In genomic region chr4:88191404-88191803, GRCh38 we compare ENCODE assay signal across 30 cellular contexts.
"Had no signal": no experiment of that assay in that cellular context is flagged by ENCODE, and none has a peak within 500 bp of the region (broad histone marks: within the 10 kb centered on the region; RNA-seq: fewer than 3 reads in every experiment).

No MANE protein-coding gene starts in this region.

- ATAC-seq: left lobe of liver; mucosa of descending colon; natural killer cell treated with Interleukin-12 subunit alpha and Interleukin-12 subunit beta and Interleukin-15 and Interleukin-18, amount 100 ng/mL, for 72 hours; pancreas; sciatic nerve; stimulated activated naive CD8-positive, alpha-beta T cell treated with anti-CD3 and anti-CD28 coated beads, Interleukin-15, amount 100 ng/mL, for 72 hours; upper lobe of right lung had no signal

- FAIRE-seq: endometrium, frontal cortex, pancreas had no signal

- H3K36me3 ChIP-seq: esophagus squamous epithelium, neutrophil, pancreas, suprapubic skin, transverse colon, upper lobe of right lung, uterus had no signal

- H3K4me3 ChIP-seq: coronary artery, esophagus squamous epithelium, lung, mucosa of descending colon, pancreas, smooth muscle cell, suprapubic skin, transverse colon, upper lobe of right lung, uterus had no signal

- H3K27me3 ChIP-seq: esophagus squamous epithelium, neutrophil, pancreas, suprapubic skin, transverse colon, upper lobe of right lung, uterus had no signal

- H3K27ac ChIP-seq: coronary artery, esophagus squamous epithelium, neutrophil, pancreas, suprapubic skin, upper lobe of right lung, uterus had no signal

- H3K4me2 ChIP-seq: smooth muscle cell had no signal

- DNase-seq: dermis blood vessel endothelial cell; effector memory CD4-positive, alpha-beta T cell; erythroblast; esophagus squamous epithelium; hypothalamus; immature natural killer cell; islet precursor cell; mucosa of descending colon; naive B cell; pancreas; retina; stimulated activated CD4-positive, alpha-beta T cell treated with anti-CD3 and anti-CD28 coated beads, Interleukin-12 subunit alpha, Interleukin-12 subunit beta, amount 100 ng/mL, for 4 hours; stimulated activated CD4-positive, alpha-beta T cell treated with anti-CD3 and anti-CD28 coated beads, Interleukin-1b, Interleukin-23, amount 100 ng/mL, for 48 hours; stimulated activated CD4-positive, alpha-beta T cell treated with anti-CD3 and anti-CD28 coated beads, Interleukin-4, amount 100 ng/mL, for 1 hour; stimulated activated CD8-positive, alpha-beta memory T cell treated with anti-CD3 and anti-CD28 coated beads, Interleukin-4, amount 100 ng/mL, for 48 hours; stimulated activated naive CD4-positive, alpha-beta T cell; stimulated activated naive CD8-positive, alpha-beta T cell treated with anti-CD3 and anti-CD28 coated beads, Interleukin-15, amount 100 ng/mL, for 72 hours; transverse colon; upper lobe of right lung; uterus had no signal

- H3K9me3 ChIP-seq: esophagus squamous epithelium, mucosa of descending colon, neutrophil, pancreas, suprapubic skin, transverse colon, upper lobe of right lung, uterus had no signal

- H3K4me1 ChIP-seq: pancreas, suprapubic skin, upper lobe of right lung, uterus had no signal
